ENCODE assay signal across 13 cellular contexts in the genomic region with DNA sequence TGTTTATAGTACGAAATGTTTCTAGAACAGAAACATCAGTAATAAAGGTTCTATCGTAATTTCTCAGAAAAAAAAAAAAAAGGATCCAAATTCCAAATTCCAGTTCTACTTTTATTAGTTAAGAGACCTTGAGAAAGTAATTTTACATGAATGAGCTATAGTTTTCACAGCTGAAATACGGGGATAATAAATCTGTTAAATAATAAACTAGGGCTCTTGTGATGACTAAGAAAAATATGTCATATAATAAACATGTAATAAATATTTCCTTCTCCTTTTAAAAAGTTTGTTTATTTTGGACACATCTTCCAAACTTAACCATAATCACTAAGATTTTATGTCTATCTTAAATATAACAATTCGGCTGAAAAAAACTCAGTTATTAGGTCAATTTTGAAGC.
"Had no signal": no experiment of that assay in that cellular context is flagged by ENCODE, and none has a peak within 500 bp of the region (broad histone marks: within the 10 kb centered on the region; RNA-seq: fewer than 3 reads in every experiment).

No MANE protein-coding gene starts in this region.

- FAIRE-seq: frontal cortex had no signal

- H3K9me3 Mint-ChIP-seq: memory B cell, neural crest cell had no signal

- ATAC-seq: right lobe of liver, upper lobe of right lung had no signal

- H3K9me3 ChIP-seq: right lobe of liver, upper lobe of right lung had no signal

- H3K4me3 ChIP-seq: right lobe of liver, upper lobe of right lung had no signal

- H3K27me3 Mint-ChIP-seq: activated naive CD8-positive, alpha-beta T cell treated with anti-CD3 and anti-CD28 coated beads, Interleukin-2, amount 10 ng/mL, durations not matched to agents 7 days and 5 days; memory B cell had no signal

- H3K27ac Mint-ChIP-seq: activated naive CD8-positive, alpha-beta T cell treated with anti-CD3 and anti-CD28 coated beads, Interleukin-2, amount 10 ng/mL, durations not matched to agents 7 days and 5 days; T-helper 1 cell treated with Interleukin-12 subunit alpha and Interleukin-12 subunit beta and Interleukin-4 antibody, amounts not matched to agents 30 μg/mL and 1 μg/mL, for 36 hours had no signal

- H3K27me3 ChIP-seq: right lobe of liver, upper lobe of right lung had no signal

- H3K27ac ChIP-seq: right lobe of liver, upper lobe of right lung had no signal

- H3K4me3 Mint-ChIP-seq: activated naive CD8-positive, alpha-beta T cell treated with anti-CD3 and anti-CD28 coated beads, Interleukin-2, amount 10 ng/mL, durations not matched to agents 7 days and 5 days; memory B cell; neural crest cell; T-helper 1 cell treated with Interleukin-12 subunit alpha and Interleukin-12 subunit beta and Interleukin-4 antibody, amounts not matched to agents 30 μg/mL and 1 μg/mL, for 36 hours had no signal

- DNase-seq: activated CD4-positive, alpha-beta T cell treated with anti-CD3 and anti-CD28 coated beads, Interleukin-2, amount 50 U/mL, for 4 hours; activated naive CD4-positive, alpha-beta T cell; activated naive CD8-positive, alpha-beta T cell treated with anti-CD3 and anti-CD28 coated beads, Interleukin-2, amount 10 ng/mL, durations not matched to agents 7 days and 5 days; activated T-cell treated with anti-CD3 and anti-CD28 coated beads for 4 hours; amygdala; head of caudate nucleus; right lobe of liver; stimulated activated naive CD4-positive, alpha-beta T cell; upper lobe of right lung had no signal
